ENCODE assay signal across 12 cellular contexts in the genomic region with DNA sequence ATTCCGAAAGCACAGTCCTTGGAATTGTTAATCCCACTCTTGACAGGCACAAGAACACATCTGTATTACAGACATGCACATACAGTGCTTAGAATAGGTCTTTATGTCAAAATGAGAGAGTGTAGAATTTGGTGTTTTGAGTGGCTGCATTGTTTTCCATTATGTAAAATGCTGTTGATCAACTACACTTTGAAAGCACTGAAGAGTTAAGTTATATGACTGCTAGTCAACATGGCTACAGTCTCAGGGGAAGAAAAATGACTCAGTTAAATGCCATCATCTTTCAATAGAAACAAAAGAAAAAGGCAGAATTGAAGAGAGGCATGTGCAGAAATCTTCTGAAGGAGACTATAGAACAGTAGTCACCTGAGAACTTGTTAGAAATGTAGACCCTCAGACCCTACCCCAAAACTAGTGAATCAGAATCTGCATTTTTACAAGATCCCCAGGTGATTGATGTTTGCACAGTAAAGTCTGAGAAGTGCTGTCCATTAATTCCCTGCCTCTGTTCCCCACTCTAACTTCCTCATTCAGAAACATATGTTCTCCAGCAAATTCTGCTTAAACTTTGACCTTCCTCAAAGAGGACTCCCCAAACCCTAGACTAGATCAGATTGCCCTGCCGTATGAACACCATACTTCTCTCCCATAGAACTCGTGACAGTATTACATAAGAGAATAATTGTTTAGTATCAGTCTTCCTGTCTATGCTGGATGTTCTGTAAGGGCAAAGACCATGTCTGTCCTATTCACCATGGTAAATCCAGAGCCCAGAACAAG. TPM values are rescaled to one million over a fixed set of nuclear protein-coding genes. Genes with fewer than 3 reads are reported as not detected.
A peak's percentile ranks its signal among the peaks of the same experiment; 100 is the strongest.
DNase-seq lines count a peak whose midpoint lies in the region; ATAC-seq, FAIRE-seq and TF ChIP-seq lines count a peak whose summit lies in the region.
"Had no signal": no experiment of that assay in that cellular context is flagged by ENCODE, and none has a peak within 500 bp of the region (broad histone marks: within the 10 kb centered on the region; RNA-seq: fewer than 3 reads in every experiment).

No MANE protein-coding gene starts in this region.

- no peak for FAIRE-seq in frontal cortex (lab: Jason Lieb, UNC)

- ATAC-seq in activated B cell treated with CpG ODN at 0.5 μM for 24 hours (ENCODE audit: low read depth), result no peak
- ATAC-seq in left ventricle myocardium superior, result peak; percentile 57

- peak overlapping the region; percentile 60 for H3K9ac ChIP-seq in GM23248

- WGBS in GM23248 (ENCODE audit: low coverage in 1 of 2, low lambda C conversion rate in 2 of 2, missing lambda C conversion rate in 2 of 2), 2 experiments, result 91 to 96% methylated on average over 3 of the region's 3 CpGs
- WGBS in transverse colon (ENCODE audit: low coverage in 1 of 2), 2 donors, result 58 to 71% methylated on average over 1 to 3 of the region's 3 CpGs

- no peaks in the 10 kb centered on the region for H3K27me3 ChIP-seq in GM23248 (replicated peaks; ENCODE audit: insufficient read depth)
- no peaks in the 10 kb centered on the region for H3K27me3 ChIP-seq in transverse colon

- no peak for TF ChIP-seq POLR2A in transverse colon (IDR thresholded peaks at IDR 0.05)

- H3K36me3 Mint-ChIP-seq in activated B cell treated with CpG ODN at 0.5 μM for 24 hours (ENCODE audit: low read depth), result peaks cover 45% of the 10 kb centered on the region

- no peaks in the 10 kb centered on the region for H3K27me3 Mint-ChIP-seq in activated B cell treated with CpG ODN at 0.5 μM for 24 hours

- H3K27ac ChIP-seq in GM23248 (peak overlapping the region; percentile 86), transverse colon (no peak overlapping the region)

- H3K4me1 ChIP-seq in GM23248 (ENCODE audit: insufficient read depth) (peaks cover 31% of the 10 kb centered on the region), transverse colon (peaks cover 0 to 25% (median 10%) of the 10 kb centered on the region in 4 donors)

- TF ChIP-seq EP300 in transverse colon (IDR thresholded peaks at IDR 0.05; ENCODE audit: low read depth), result no peak

- CTCF ChIA-PET in activated B cell treated with CpG ODN at 0.5 μM for 24 hours (lab: Charles Lee), result no interaction called here

- H3K36me3 ChIP-seq in GM23248 (ENCODE audit: low read depth) (peaks cover 3% of the 10 kb centered on the region; the same call in 1 of the 2 replicates), transverse colon (no peaks in the 10 kb centered on the region)

- intact Hi-C loops in activated B cell treated with CpG ODN at 0.5 μM for 24 hours (cut with micrococcal nuclease) (no loop called here), left ventricle myocardium superior (cut with micrococcal nuclease) (no loop called here), transverse colon (cut with DNase I; ENCODE audit: low total_unique reads) (no loop called here)

- no peak for TF ChIP-seq CTCF in activated B cell treated with CpG ODN at 0.5 μM for 24 hours (IDR thresholded peaks at IDR 0.05)
- no peak for TF ChIP-seq CTCF in transverse colon (IDR thresholded peaks at IDR 0.05)

- H3K4me3 Mint-ChIP-seq in activated B cell treated with CpG ODN at 0.5 μM for 24 hours, result no peak overlapping the region

- H3K4me2 ChIP-seq in GM23248 (ENCODE audit: unreplicated experiment), result peak overlapping the region; percentile 66

- DNase-seq in AG08395 (ENCODE audit: low spot score), result peak; percentile 53
- peak; percentile 78 for DNase-seq in GM23248
- DNase-seq in activated B cell treated with CpG ODN at 0.5 μM for 24 hours, result no peak
- no peak for DNase-seq in left ventricle myocardium superior
- no peak for DNase-seq in frontal cortex (ENCODE audit: low spot score in 2 of 2)
- DNase-seq in stimulated activated naive CD4-positive, alpha-beta T cell treated with Interleukin-2 at 50 U/mL for 16 hours (lab: John Stamatoyannopoulos, UW), result no peak
- DNase-seq in ACHN, result no peak
- no peak for DNase-seq in transverse colon
- DNase-seq: NCI-H2171 treated with DMSO at 0.1 percent for 48 hours; stimulated activated CD4-positive, alpha-beta T cell treated with anti-CD3 and anti-CD28 coated beads, Interleukin-4, amount 100 ng/mL, for 4 hours; T-helper 1 cell had no signal

- H3K4me3 ChIP-seq in GM23248, result peak overlapping the region; percentile 49
- no peak overlapping the region for H3K4me3 ChIP-seq in transverse colon

- H3K79me2 ChIP-seq in GM23248 (ENCODE audit: insufficient read depth), result peaks cover 100% of the 10 kb centered on the region

- H3K9me3 ChIP-seq in GM23248 (ENCODE audit: low read depth) (no peaks in the 10 kb centered on the region), transverse colon (no peaks in the 10 kb centered on the region)

- peaks cover 31% of the 10 kb centered on the region for H3F3A ChIP-seq in GM23248 (ENCODE audit: insufficient read depth)

- peak overlapping the region; percentile 59 for H3K27ac Mint-ChIP-seq in activated B cell treated with CpG ODN at 0.5 μM for 24 hours

- H2AFZ ChIP-seq in GM23248, result peak overlapping the region; percentile 12; the same call in 1 of the 2 replicates

- no peaks in the 10 kb centered on the region for H3K9me3 Mint-ChIP-seq in activated B cell treated with CpG ODN at 0.5 μM for 24 hours

- in situ Hi-C loops in GM23248 (cut with MboI), result no loop called here
- in situ Hi-C loops in ACHN (cut with HindIII; ENCODE audit: low pct_ligation_motif_present, low pct_unique_long_range_greater_than_20kb, low sequenced_read_pairs), result no loop called here
- in situ Hi-C loops in transverse colon (cut with MboI; ENCODE audit: low pct_ligation_motif_present in 1 of 4, low pct_unique_long_range_greater_than_20kb in 1 of 4, low sequenced_read_pairs in 3 of 4), result no loop called here

- H3K9me2 ChIP-seq in GM23248 (ENCODE audit: insufficient read depth), result no peaks in the 10 kb centered on the region

- H4K20me1 ChIP-seq in GM23248 (ENCODE audit: insufficient read depth), result no peaks in the 10 kb centered on the region

- POLR2A ChIA-PET in activated B cell treated with CpG ODN at 0.5 μM for 24 hours (lab: Charles Lee), result no interaction called here

- H3K4me1 Mint-ChIP-seq in activated B cell treated with CpG ODN at 0.5 μM for 24 hours, result peaks cover 29% of the 10 kb centered on the region

RNA-seq across cellular contexts. Expression of gene SND1, which starts 15.9 kb away (rescaled TPM):
- total RNA-seq in GM23248 (2014; rRNA removed; shearing (Covaris generic)), result 174 and 184 TPM in 2 replicates
- polyA plus RNA-seq in GM23248 (2016; fragmentation: Nextera tagmentation; extraction: Ambion mirVana), result 128 and 137 TPM in 2 replicates
- 204 and 215 TPM in 2 replicates for total RNA-seq in activated B cell treated with CpG ODN at 0.5 μM for 24 hours
- 92.3 TPM for total RNA-seq in left ventricle myocardium superior
- total RNA-seq in frontal cortex, result 56.3 TPM
- 10 to 100 TPM; 64.3 to 77.0 (median 70.4) TPM for total RNA-seq in transverse colon

RNA-seq across cellular contexts. Expression of gene PAX4, which starts 50.0 kb away (rescaled TPM):
- total RNA-seq in GM23248 (2014; rRNA removed; shearing (Covaris generic)), result not detected in 2 replicates
- polyA plus RNA-seq in GM23248 (2016; fragmentation: Nextera tagmentation; extraction: Ambion mirVana), result not detected in 2 replicates
- total RNA-seq in activated B cell treated with CpG ODN at 0.5 μM for 24 hours, result not detected in 2 replicates
- total RNA-seq in left ventricle myocardium superior, result not detected
- total RNA-seq in frontal cortex, result not detected
- 1 to 10 TPM in 1 of 4 donors, under 1 TPM in 1, not detected in 2; 0.41 to 5.0 TPM for total RNA-seq in transverse colon
- polyA plus RNA-seq: neural cell had no signal

Comparison
In these comparisons a context has a peak if more than half of its experiments do, and no peak if none do; other contexts are left out.
1. DNase-seq: peak in AG08395 (single experiment) and GM23248 (single experiment); none in activated B cell treated with CpG ODN at 0.5 μM for 24 hours (single experiment), left ventricle myocardium superior (single experiment), frontal cortex (0 of 2), stimulated activated naive CD4-positive, alpha-beta T cell treated with Interleukin-2 at 50 U/mL for 16 hours (single experiment), ACHN (single experiment) and transverse colon (single experiment).